Comparison of ENCODE assay signal across 22 cellular contexts in genomic region chr10:60848680-60849079, GRCh38.
DNase-seq lines count a peak whose midpoint lies in the region; FAIRE-seq and TF ChIP-seq lines count a peak whose summit lies in the region.
"Had no signal": no experiment of that assay in that cellular context is flagged by ENCODE, and none has a peak within 500 bp of the region (broad histone marks: within the 10 kb centered on the region; RNA-seq: fewer than 3 reads in every experiment).

No MANE protein-coding gene starts in this region.

- peaks cover 16% of the 10 kb centered on the region for H3K4me1 Mint-ChIP-seq in nephron
- no peaks in the 10 kb centered on the region for H3K4me1 Mint-ChIP-seq in activated naive CD4-positive, alpha-beta T cell treated with anti-CD3 and anti-CD28 coated beads, Interleukin-2, amount 10 ng/mL, durations not matched to agents 7 days and 5 days

- no peaks in the 10 kb centered on the region for H3K27me3 ChIP-seq in WERI-Rb-1 (ENCODE audit: insufficient read depth, low read depth, severe bottlenecking)
- no peaks in the 10 kb centered on the region for H3K27me3 ChIP-seq in tibial artery
- H3K27me3 ChIP-seq: BLaER1 had no signal

- no peaks in the 10 kb centered on the region for H3K36me3 ChIP-seq in WERI-Rb-1
- H3K36me3 ChIP-seq in tibial artery: no peaks in the 10 kb centered on the region
- H3K36me3 ChIP-seq: BLaER1, HAP-1 had no signal

- peaks cover 6% of the 10 kb centered on the region for H3K9me3 Mint-ChIP-seq in nephron
- H3K9me3 Mint-ChIP-seq in activated naive CD4-positive, alpha-beta T cell treated with anti-CD3 and anti-CD28 coated beads, Interleukin-2, amount 10 ng/mL, durations not matched to agents 7 days and 5 days: no peaks in the 10 kb centered on the region

- TF ChIP-seq CTCF in WERI-Rb-1 (IDR thresholded peaks at IDR 0.05; ENCODE audit: low read depth, low read length): no peak
- no peak for TF ChIP-seq CTCF in nephron (IDR thresholded peaks at IDR 0.05; ENCODE audit: unreplicated experiment in 3 of 3)
- TF ChIP-seq CTCF in tibial artery (IDR thresholded peaks at IDR 0.05): no peak

- peak overlapping the region; percentile 65 to 90 (median 86) for H3K27ac Mint-ChIP-seq in nephron
- H3K27ac Mint-ChIP-seq in activated naive CD4-positive, alpha-beta T cell treated with anti-CD3 and anti-CD28 coated beads, Interleukin-2, amount 10 ng/mL, durations not matched to agents 7 days and 5 days: no peak overlapping the region
- H3K27ac Mint-ChIP-seq: CD4-positive, alpha-beta T cell had no signal

- H3K4me3 ChIP-seq in WERI-Rb-1 (ENCODE audit: low read depth, low read length) (no peak overlapping the region), tibial artery (no peak overlapping the region)
- H3K4me3 ChIP-seq: BLaER1, HAP-1, K562 had no signal

- DNase-seq in WERI-Rb-1 (no peak), tibial artery (no peak), GOT3 (lab: John Stamatoyannopoulos, UW) (no peak)
- no peak for DNase-seq in activated naive CD4-positive, alpha-beta T cell treated with anti-CD3 and anti-CD28 coated beads, Interleukin-2, amount 10 ng/mL, durations not matched to agents 7 days and 5 days
- DNase-seq in activated CD4-positive, alpha-beta T cell treated with anti-CD3 and anti-CD28 coated beads, Interleukin-2, amount 50 U/mL, for 48 hours: no peak
- DNase-seq: CD4-positive, alpha-beta T cell; COR-L47; DMS79; MM.1S; NCI-H1048; NCI-H1417 treated with DMSO at 0.1 percent for 48 hours; NCI-H187; NCI-H2107; NCI-H446 treated with DMSO at 0.1 percent for 48 hours; NCI-H526 treated with DMSO at 0.1 percent for 48 hours; OCI-M1; SHP77 treated with DMSO at 0.1 percent for 48 hours had no signal

- peak overlapping the region; percentile 33; the same call in 1 of the 2 replicates for H3K27ac ChIP-seq in WERI-Rb-1
- H3K27ac ChIP-seq in tibial artery: peak overlapping the region; percentile 20 to 45
- H3K27ac ChIP-seq: BLaER1 had no signal

- peaks cover 5% of the 10 kb centered on the region for H3K9me3 ChIP-seq in WERI-Rb-1 (ENCODE audit: severe bottlenecking)
- no peaks in the 10 kb centered on the region for H3K9me3 ChIP-seq in tibial artery
- H3K9me3 ChIP-seq: BLaER1, HAP-1 had no signal

- CTCF ChIA-PET in activated naive CD4-positive, alpha-beta T cell treated with anti-CD3 and anti-CD28 coated beads, Interleukin-2, amount 10 ng/mL, durations not matched to agents 7 days and 5 days (lab: Charles Lee): no interaction called here

- no peaks in the 10 kb centered on the region for H3K36me3 Mint-ChIP-seq in nephron (ENCODE audit: low read depth)
- no peaks in the 10 kb centered on the region for H3K36me3 Mint-ChIP-seq in activated naive CD4-positive, alpha-beta T cell treated with anti-CD3 and anti-CD28 coated beads, Interleukin-2, amount 10 ng/mL, durations not matched to agents 7 days and 5 days

- H3K4me3 Mint-ChIP-seq in nephron: no peak overlapping the region
- no peak overlapping the region for H3K4me3 Mint-ChIP-seq in activated naive CD4-positive, alpha-beta T cell treated with anti-CD3 and anti-CD28 coated beads, Interleukin-2, amount 10 ng/mL, durations not matched to agents 7 days and 5 days
- H3K4me3 Mint-ChIP-seq: CD4-positive, alpha-beta T cell had no signal

- intact Hi-C loops in tibial artery (cut with DNase I; ENCODE audit: low total_unique reads): no loop called here

- H3K27me3 Mint-ChIP-seq in nephron (ENCODE audit: low read depth): no peaks in the 10 kb centered on the region
- peaks cover 14% of the 10 kb centered on the region for H3K27me3 Mint-ChIP-seq in activated naive CD4-positive, alpha-beta T cell treated with anti-CD3 and anti-CD28 coated beads, Interleukin-2, amount 10 ng/mL, durations not matched to agents 7 days and 5 days
- H3K27me3 Mint-ChIP-seq: CD4-positive, alpha-beta T cell had no signal

- peaks cover 0 to 47% (median 20%) of the 10 kb centered on the region in 4 donors for H3K4me1 ChIP-seq in tibial artery
- H3K4me1 ChIP-seq: HAP-1 had no signal

- FAIRE-seq in endometrium (lab: Jason Lieb, UNC): peak; percentile 92
- FAIRE-seq: K562 had no signal
